8 cellular contexts compared by ENCODE assay signal in genomic region chr3:185362850-185363661, GRCh38. TPM values are rescaled to one million over a fixed set of nuclear protein-coding genes. Genes with fewer than 3 reads are reported as not detected.
DNase-seq lines count a peak whose midpoint lies in the region; ATAC-seq and TF ChIP-seq lines count a peak whose summit lies in the region.

MAP3K13 (plus strand) TSS chr3:185363136; CDS start chr3:185428582, 65,446 bp downstream.

- peaks cover 4 to 13% of the 10 kb centered on the region in 2 experiments for H3K4me1 ChIP-seq in neutrophil (ENCODE audit: control insufficient read depth in 1 of 2, insufficient read depth in 1 of 2, low read depth in 1 of 2, low read length in 1 of 2)
- peaks cover 0 to 1% of the 10 kb centered on the region in 2 donors for H3K4me1 ChIP-seq in aorta (ENCODE audit: control insufficient read depth in 1 of 2, insufficient read depth in 2 of 2, low read length in 2 of 2)

- H3K4me3 ChIP-seq in neutrophil (ENCODE audit: low read depth in 1 of 2, low read length in 1 of 2) (peak within 1 kb of the TSS; percentile 45 to 58), aorta (ENCODE audit: low read length in 2 of 2) (peak within 1 kb of the TSS; percentile 82 to 100)

- H3K27ac ChIP-seq in neutrophil = no peak within 1 kb of the TSS
- peak within 1 kb of the TSS in 1 of 2 donors; percentile 76 for H3K27ac ChIP-seq in aorta (ENCODE audit: low read depth in 1 of 2, low read length in 2 of 2)

- H3K9me3 ChIP-seq in neutrophil = no peaks in the 10 kb centered on the region
- no peaks in the 10 kb centered on the region for H3K9me3 ChIP-seq in aorta (ENCODE audit: control insufficient read depth, low read length)

- H3K36me3 ChIP-seq in neutrophil = no peaks in the 10 kb centered on the region
- no peaks in the 10 kb centered on the region for H3K36me3 ChIP-seq in aorta (ENCODE audit: control insufficient read depth in 1 of 2, insufficient read depth in 2 of 2, low read length in 1 of 2)

- TF ChIP-seq CTCF in neutrophil (IDR thresholded peaks at IDR 0.05) = peak; percentile 8

- intact Hi-C loops in Right ventricle myocardium inferior (cut with DNase I) (loop anchor here (10.0 kb wide), 1 partner anchor 192 kb away; the partner anchor contains the start of gene LIPH), aorta (cut with DNase I) (no loop called here)

- H3K27me3 ChIP-seq in neutrophil = peaks cover 77% of the 10 kb centered on the region
- no peaks in the 10 kb centered on the region for H3K27me3 ChIP-seq in aorta (ENCODE audit: control insufficient read depth in 1 of 2, insufficient read depth in 2 of 2, low read length in 1 of 2)

- ATAC-seq in GM21447 (IDR thresholded peaks at IDR 0.05; ENCODE audit: unreplicated experiment) (peak; percentile 98), Right ventricle myocardium inferior (peak; percentile 100), aorta (ENCODE audit: low FRiP score) (peak; percentile 97)

- DNase-seq in DMS79 treated with DMSO at 0.1 percent for 48 hours (lab: John Stamatoyannopoulos, UW) = peak; percentile 79
- peak; percentile 35 for DNase-seq in HS-5 (ENCODE audit: low read depth)
- DNase-seq in NOMO-1 treated with DMSO at 0.1 percent for 48 hours (lab: John Stamatoyannopoulos, UW; ENCODE audit: unreplicated experiment) = peak; percentile 92
- peak; percentile 94 for DNase-seq in amniotic epithelial cell (ENCODE audit: low read depth)
- peak; percentile 80 for DNase-seq in Right ventricle myocardium inferior (ENCODE audit: missing footprints)
- peak; percentile 87 for DNase-seq in aorta

- 2 to 3% methylated on average over 17 of the region's 17 CpGs for WGBS in aorta, 2 donors

RNA-seq across cellular contexts. Expression of gene MAP3K13, which starts in this region (rescaled TPM):
- total RNA-seq in Right ventricle myocardium inferior (8.0 TPM), aorta (10 to 100 TPM; 25.3 to 28.7 TPM)
- polyA plus RNA-seq in aorta = 10 to 100 TPM; 19.8 to 38.4 TPM

Comparison
In these comparisons a context has a peak if more than half of its experiments do, and no peak if none do; other contexts are left out.
1. DNase-seq: peak in every context shown above with its lines; median percentile 94 in amniotic epithelial cell; 92 in NOMO-1 treated with DMSO at 0.1 percent for 48 hours; 87 in aorta; 80 in Right ventricle myocardium inferior; 79 in DMS79 treated with DMSO at 0.1 percent for 48 hours; 35 in HS-5.